In genomic region chr11:73308963-73309960, GRCh38 we compare ENCODE assay signal across 1 cellular context.
TF ChIP-seq lines count a peak whose summit lies in the region.

No MANE protein-coding gene starts in this region.

TF ChIP-seq in K562, 482 proteins besides CTCF, POLR2A, EP300 and RAD21 (continued from another document):
- TF ChIP-seq RREB1 (CRISPR knock-in tag; IDR thresholded peaks at IDR 0.05) (no peak), ILK (tag; IDR thresholded peaks at IDR 0.05; ENCODE audit: borderline replicate concordance, low read depth) (no peak), PHB2 (IDR thresholded peaks at IDR 0.05; ENCODE audit: low read depth) (no peak)
TF ChIP-seq in K562: peak in this region for 10.
